In the genomic region with DNA sequence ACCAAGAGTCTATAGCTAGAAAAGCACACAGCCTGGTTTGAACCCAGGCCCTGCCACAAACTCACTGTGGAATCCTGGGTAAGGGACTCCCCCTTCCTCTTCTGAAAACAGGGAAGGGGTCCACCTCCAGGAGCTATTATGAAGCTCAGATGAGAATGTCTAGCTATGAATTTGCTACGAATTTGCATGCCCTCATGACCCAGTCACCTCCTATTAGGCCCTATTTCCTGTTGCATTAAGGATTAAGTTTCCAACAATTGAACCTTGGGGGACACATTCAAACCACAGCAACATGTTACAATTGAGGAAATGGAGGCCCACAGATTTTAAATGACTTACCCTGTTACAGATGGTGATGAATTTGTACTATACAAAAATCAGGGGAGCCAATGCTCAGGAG, we compare ENCODE assay signal across 29 cellular contexts. TPM values are rescaled to one million over a fixed set of nuclear protein-coding genes. Genes with fewer than 3 reads are reported as not detected.
DNase-seq lines count a peak whose midpoint lies in the region; ATAC-seq, FAIRE-seq and TF ChIP-seq lines count a peak whose summit lies in the region.
"Had no signal": no experiment of that assay in that cellular context is flagged by ENCODE, and none has a peak within 500 bp of the region (broad histone marks: within the 10 kb centered on the region; RNA-seq: fewer than 3 reads in every experiment).

No MANE protein-coding gene starts in this region.

- no peak overlapping the region for H3K27ac Mint-ChIP-seq in activated T-cell treated with anti-CD3 and anti-CD28 coated beads, Interleukin-2, amount 50 U/mL, for 24 hours
- H3K27ac Mint-ChIP-seq in stimulated activated naive B cell treated with anti-CD40 and anti-IgM and Interleukin-4, amounts not matched to agents 10 μg/mL and 1 μg/mL and 100 μg/mL, for 72 hours, result no peak overlapping the region
- H3K27ac Mint-ChIP-seq: mesothelial cell of epicardium had no signal

- peak overlapping the region; percentile 27 for H3K4me3 Mint-ChIP-seq in activated T-cell treated with anti-CD3 and anti-CD28 coated beads, Interleukin-2, amount 50 U/mL, for 24 hours
- H3K4me3 Mint-ChIP-seq in stimulated activated naive B cell treated with anti-CD40 and anti-IgM and Interleukin-4, amounts not matched to agents 10 μg/mL and 1 μg/mL and 100 μg/mL, for 72 hours, result peak overlapping the region; percentile 18 to 44
- H3K4me3 Mint-ChIP-seq: mesothelial cell of epicardium had no signal

- H3K9me3 ChIP-seq in GM12878 (replicated peaks; ENCODE audit: control insufficient read depth, insufficient read depth, low read length) (peaks cover 19% of the 10 kb centered on the region), upper lobe of left lung (peaks cover 0 to 9% (median 3%) of the 10 kb centered on the region in 4 donors)
- H3K9me3 ChIP-seq: BE2C, body of pancreas, SK-N-SH, stomach, thyroid gland had no signal

- RAD21 ChIA-PET in GM12878 (lab: Charles Lee; ENCODE audit: unreplicated experiment), result interaction anchor here (0.9 to 2.2 kb wide), 5 partner anchors 8 to 69 kb away, joined by 3 to 14 read pairs (median 3); no protein-coding TSS in a partner anchor

- DNase-seq in activated T-cell treated with anti-CD3 and anti-CD28 coated beads, Interleukin-2, amount 50 U/mL, for 24 hours, result no peak
- DNase-seq in activated T-cell treated with anti-CD3 and anti-CD28 coated beads, Interleukin-2, amount 50 U/mL, for 1 hour, result no peak
- DNase-seq in GM18507 (ENCODE audit: extremely low spot score, insufficient read length, low read depth), result no peak
- no peak for DNase-seq in GM12878 (ENCODE audit: low read depth, low spot score)
- no peak for DNase-seq in stimulated activated naive B cell treated with anti-CD40 and anti-IgM and Interleukin-4, amounts not matched to agents 10 μg/mL and 1 μg/mL and 100 μg/mL, for 72 hours
- DNase-seq in upper lobe of left lung, result no peak
- DNase-seq: activated CD8-positive, alpha-beta memory T cell treated with anti-CD3 and anti-CD28 coated beads, Interleukin-2, amount 50 U/mL, for 48 hours; activated gamma-delta T cell; BE2C; body of pancreas; dorsolateral prefrontal cortex; GOT3; Kasumi-1; left ventricle myocardium inferior; MV-4-11; naive B cell; NCI-H146; NCI-H2107; NCI-H446; NCI-H82; SK-N-SH; stomach; thyroid gland had no signal

- H3K36me3 Mint-ChIP-seq in activated T-cell treated with anti-CD3 and anti-CD28 coated beads, Interleukin-2, amount 50 U/mL, for 24 hours (ENCODE audit: low read depth), result peaks cover 21% of the 10 kb centered on the region
- peaks cover 6 to 28% of the 10 kb centered on the region in 2 donors for H3K36me3 Mint-ChIP-seq in stimulated activated naive B cell treated with anti-CD40 and anti-IgM and Interleukin-4, amounts not matched to agents 10 μg/mL and 1 μg/mL and 100 μg/mL, for 72 hours

- H3K4me3 ChIP-seq in GM12878 (peak overlapping the region; percentile 37; the same call in 1 of the 2 replicates), upper lobe of left lung (no peak overlapping the region)
- H3K4me3 ChIP-seq: body of pancreas, left ventricle myocardium inferior, skin epidermis, stomach, thyroid gland had no signal

- FAIRE-seq in GM18507 (lab: Jason Lieb, UNC), result peak; percentile 44
- no peak for FAIRE-seq in GM12878 (lab: Jason Lieb, UNC)
- FAIRE-seq: endothelial cell of umbilical vein, GM12892 had no signal

- CTCF ChIA-PET in GM12878 (lab: Yijun Ruan, JAX), result interaction anchor here (1.3 to 1.9 kb wide), 3 partner anchors 46 to 124 kb away, joined by 3 to 4 read pairs (median 4); no protein-coding TSS in a partner anchor

- in situ Hi-C loops in GM12878 (cut with MboI), result no loop called here

- SMC1A ChIA-PET in GM12878 (lab: Charles Lee; ENCODE audit: uncharacterized antibody, unreplicated experiment), result interaction anchor here (0.7 to 2.3 kb wide), 12 partner anchors 8 to 124 kb away, joined by 3 to 9 read pairs (median 4); partner anchors contain the start of gene PREX1

- intact Hi-C loops in GM12878 (cut with micrococcal nuclease; ENCODE audit: unreplicated experiment), result no loop called here

- no peak for TF ChIP-seq POLR2A in GM12878 (IDR thresholded peaks at IDR 0.05; ENCODE audit: low read depth, low read length)
- no peak for TF ChIP-seq POLR2A in upper lobe of left lung (IDR thresholded peaks at IDR 0.05)

- POLR2A ChIA-PET in GM12878 (lab: Charles Lee), result interaction anchor here (0.6 to 1.0 kb wide), 3 partner anchors 19 to 41 kb away, joined by 3 to 5 read pairs (median 3); no protein-coding TSS in a partner anchor

- H2AFZ ChIP-seq in GM12878 (ENCODE audit: control insufficient read depth, low read depth, low read length), result no peak overlapping the region

- peaks cover 100% of the 10 kb centered on the region for H3K79me2 ChIP-seq in GM12878 (ENCODE audit: control insufficient read depth, insufficient read depth, low read length)

- H3K4me1 Mint-ChIP-seq in activated T-cell treated with anti-CD3 and anti-CD28 coated beads, Interleukin-2, amount 50 U/mL, for 24 hours (ENCODE audit: low read depth), result peaks cover 39% of the 10 kb centered on the region
- peaks cover 18 to 38% of the 10 kb centered on the region in 2 donors for H3K4me1 Mint-ChIP-seq in stimulated activated naive B cell treated with anti-CD40 and anti-IgM and Interleukin-4, amounts not matched to agents 10 μg/mL and 1 μg/mL and 100 μg/mL, for 72 hours
- H3K4me1 Mint-ChIP-seq: mesothelial cell of epicardium had no signal

- peak overlapping the region; percentile 77 for H3K9ac ChIP-seq in GM12878 (ENCODE audit: control insufficient read depth, insufficient read depth, low read length)
- H3K9ac ChIP-seq: SK-N-SH had no signal

- H3K4me1 ChIP-seq in GM12878 (ENCODE audit: control insufficient read depth, insufficient read depth, low read length) (peaks cover 57% of the 10 kb centered on the region), upper lobe of left lung (peaks cover 31 to 57% (median 36%) of the 10 kb centered on the region in 4 donors)
- H3K4me1 ChIP-seq: BE2C, body of pancreas, thyroid gland had no signal

- H3K27me3 Mint-ChIP-seq in activated T-cell treated with anti-CD3 and anti-CD28 coated beads, Interleukin-2, amount 50 U/mL, for 24 hours, result no peaks in the 10 kb centered on the region
- H3K27me3 Mint-ChIP-seq in stimulated activated naive B cell treated with anti-CD40 and anti-IgM and Interleukin-4, amounts not matched to agents 10 μg/mL and 1 μg/mL and 100 μg/mL, for 72 hours, result no peaks in the 10 kb centered on the region
- H3K27me3 Mint-ChIP-seq: naive B cell had no signal

- H3K27me3 ChIP-seq in GM12878 (replicated peaks in 1 of 2; ENCODE audit: control insufficient read depth in 2 of 2, insufficient read depth in 2 of 2, low read length in 1 of 2) (no peaks in the 10 kb centered on the region), upper lobe of left lung (peaks cover 0 to 4% (median 0%) of the 10 kb centered on the region in 4 donors)
- H3K27me3 ChIP-seq: BE2C, body of pancreas, dorsolateral prefrontal cortex, thyroid gland had no signal

- TF ChIP-seq EP300 in GM12878 (IDR thresholded peaks at IDR 0.05; ENCODE audit: borderline replicate concordance in 1 of 2, control insufficient read depth in 1 of 2, low read depth in 2 of 2, low read length in 2 of 2), result no peak
- TF ChIP-seq EP300 in upper lobe of left lung (IDR thresholded peaks at IDR 0.05), result no peak

- peaks cover 3% of the 10 kb centered on the region for H3K9me3 Mint-ChIP-seq in activated T-cell treated with anti-CD3 and anti-CD28 coated beads, Interleukin-2, amount 50 U/mL, for 24 hours
- H3K9me3 Mint-ChIP-seq in stimulated activated naive B cell treated with anti-CD40 and anti-IgM and Interleukin-4, amounts not matched to agents 10 μg/mL and 1 μg/mL and 100 μg/mL, for 72 hours, result peaks cover 4% of the 10 kb centered on the region in 2 donors

- H3K36me3 ChIP-seq in GM12878 (ENCODE audit: control insufficient read depth in 2 of 2, insufficient read depth in 2 of 2, low read length in 1 of 2) (peaks cover 5 to 19% of the 10 kb centered on the region in 2 experiments), upper lobe of left lung (no peaks in the 10 kb centered on the region)
- H3K36me3 ChIP-seq: BE2C, stomach, thyroid gland had no signal

- TF ChIP-seq RAD21 in GM12878 (IDR thresholded peaks at IDR 0.05; ENCODE audit: insufficient read depth, low read depth, low read length), result peak; percentile 14; the same call in 1 of the 2 replicates

- ATAC-seq in GM12878, result peak; percentile 8; the same call in 2 of the 3 replicates
- no peak for ATAC-seq in stimulated activated naive B cell treated with anti-CD40 and anti-IgM and Interleukin-4, amounts not matched to agents 10 μg/mL and 1 μg/mL and 100 μg/mL, for 72 hours (replicated peaks)
- no peak for ATAC-seq in upper lobe of left lung (ENCODE audit: low FRiP score in 2 of 2)
- no peak for ATAC-seq in GM21423 (IDR thresholded peaks at IDR 0.05; ENCODE audit: unreplicated experiment)
- no peak for ATAC-seq in GM19455 (IDR thresholded peaks at IDR 0.05; ENCODE audit: unreplicated experiment)
- ATAC-seq: body of pancreas had no signal

- H3K27ac ChIP-seq in GM12878 (ENCODE audit: control insufficient read depth, insufficient read depth) (peak overlapping the region; percentile 83), upper lobe of left lung (peak overlapping the region in 1 of 4 donors; percentile 55)
- H3K27ac ChIP-seq: body of pancreas, left ventricle myocardium inferior, skin epidermis, stomach, thyroid gland had no signal

- no TSS peak for BruUV-seq in GM12878 (replicated peaks; lab: Mats Ljungman, UMichigan)

- TF ChIP-seq CTCF in GM12878 (IDR thresholded peaks at IDR 0.05 in 2 of 3, conservative IDR thresholded peaks at IDR 0.05 in 1 of 3; ENCODE audit: control insufficient read depth in 2 of 3, extremely low read depth in 1 of 3, insufficient read depth in 1 of 3, low read depth in 3 of 3, low read length in 3 of 3), result no peak
- no peak for TF ChIP-seq CTCF in upper lobe of left lung (IDR thresholded peaks at IDR 0.05)

- H3K4me2 ChIP-seq in GM12878 (ENCODE audit: control insufficient read depth, insufficient read depth), result peak overlapping the region; percentile 95
- H3K4me2 ChIP-seq: SK-N-SH had no signal

- H4K20me1 ChIP-seq in GM12878 (ENCODE audit: control insufficient read depth, insufficient read depth), result no peaks in the 10 kb centered on the region

- 0% methylated on average over 1 of the region's 1 CpG for WGBS in GM12878 (ENCODE audit: insufficient coverage, insufficient replicate concordance, low lambda C conversion rate, missing lambda C conversion rate)
- WGBS in upper lobe of left lung, 2 donors, result 33 to 40% methylated on average over 1 of the region's 1 CpG

RNA-seq across cellular contexts. Expression of gene PREX1, which starts 46.2 kb away (rescaled TPM):
- 138 and 148 TPM in 2 replicates for total RNA-seq in GM12878 (2013; cell fraction: nucleolus; rRNA removed)
- total RNA-seq in GM12878 (2014; rRNA removed), result 79.5 and 82.6 TPM in 2 replicates
- total RNA-seq in GM12878 (2014; rRNA removed; fragmentation: Illumina TruSeq; extraction: Trizol), result 41.9 and 48.6 TPM in 2 replicates
- 108 and 114 TPM in 2 replicates for total RNA-seq in GM12878 (2021)
- 23.6 TPM for polyA plus RNA-seq in GM12878 (2011; ENCODE audit: low read depth)
- polyA plus RNA-seq in GM12878 (2011; rRNA removed), result 16.3 and 29.3 TPM in 2 replicates
- 30.8 and 32.4 TPM in 2 replicates for polyA plus RNA-seq in GM12878 (2011; cell fraction: cytosol; rRNA removed)
- 74.6 and 90.7 TPM in 2 replicates for polyA plus RNA-seq in GM12878 (2011; cell fraction: nucleus; rRNA removed)
- polyA plus RNA-seq in GM12878 (2012), result 56.3 and 62.3 TPM in 2 replicates
- polyA plus RNA-seq in GM12878 (2014; fragmentation: Illumina TruSeq; extraction: Trizol), result 25.2 and 49.0 TPM in 2 replicates
- 1 to 10 TPM; 2.6 to 6.7 TPM for polyA plus RNA-seq in GM12878 (2014; fragmentation: Nextera tagmentation; extraction: Ambion mirVana)
- polyA plus RNA-seq in GM12878 (2014; rRNA removed), result 60.5 and 76.1 TPM in 2 replicates
- 10 to 100 TPM; 17.7 to 22.1 TPM for polyA plus RNA-seq in GM12878 (2016; fragmentation: Nextera tagmentation; extraction: Ambion mirVana)
- 42.1 and 65.5 TPM in 2 replicates for polyA minus RNA-seq in GM12878 (2011; rRNA and poly(A)+ RNA removed)
- 21.6 and 22.1 TPM in 2 replicates for polyA minus RNA-seq in GM12878 (2011; cell fraction: cytosol; rRNA and poly(A)+ RNA removed)
- polyA minus RNA-seq in GM12878 (2011; cell fraction: nucleus; rRNA and poly(A)+ RNA removed), result 31.8 and 50.9 TPM in 2 replicates
- total RNA-seq in upper lobe of left lung, result 100 to 1,000 TPM in 2 of 6 donors, 10 to 100 TPM in 4; 42.8 to 177 (median 74.6) TPM
